Comparison of ENCODE assay signal across 1 cellular context in genomic region chr19:4061178-4061682, GRCh38.
TF ChIP-seq lines count a peak whose summit lies in the region.

No MANE protein-coding gene starts in this region.

TF ChIP-seq in liver, 16 proteins besides CTCF, POLR2A, EP300 and RAD21 (continued from another document):
- no peak for TF ChIP-seq FOXA2 (IDR thresholded peaks at IDR 0.05)
- no peak for TF ChIP-seq JUND (IDR thresholded peaks at IDR 0.05)
- TF ChIP-seq HNF4A (conservative IDR thresholded peaks at IDR 0.05), result peak in 1 of 2 donors; percentile 22
- peak in 1 of 2 donors; percentile 52 for TF ChIP-seq RXRA (IDR thresholded peaks at IDR 0.05)
- no peak for TF ChIP-seq ATF3 (IDR thresholded peaks at IDR 0.05)
- TF ChIP-seq EGR1 (IDR thresholded peaks at IDR 0.05; ENCODE audit: low read depth in 2 of 2), result peak in 1 of 2 donors; percentile 11
- TF ChIP-seq SP1 (IDR thresholded peaks at IDR 0.05), result peak; percentile 46
- TF ChIP-seq FOXA1 (IDR thresholded peaks at IDR 0.05), result no peak
- TF ChIP-seq YY1 (IDR thresholded peaks at IDR 0.05), result peak; percentile 83
- TF ChIP-seq MAX (IDR thresholded peaks at IDR 0.05), result no peak
- no peak for TF ChIP-seq HNF4G (IDR thresholded peaks at IDR 0.05)
